8 cellular contexts compared by ENCODE assay signal in genomic region chr1:171781167-171781875, GRCh38. TPM values are rescaled to one million over a fixed set of nuclear protein-coding genes. Genes with fewer than 3 reads are reported as not detected.
DNase-seq lines count a peak whose midpoint lies in the region; ATAC-seq and TF ChIP-seq lines count a peak whose summit lies in the region.

METTL13 (plus strand) TSS chr1:171781660; CDS start chr1:171781968, 308 bp downstream.

- peak within 1 kb of the TSS; percentile 97 for H3K27ac Mint-ChIP-seq in T-helper 1 cell treated with Interleukin-12 subunit alpha and Interleukin-12 subunit beta and Interleukin-4 antibody, amounts not matched to agents 30 μg/mL and 1 μg/mL, for 36 hours

- peaks cover 31% of the 10 kb centered on the region for H3K36me3 Mint-ChIP-seq in T-helper 1 cell treated with Interleukin-12 subunit alpha and Interleukin-12 subunit beta and Interleukin-4 antibody, amounts not matched to agents 30 μg/mL and 1 μg/mL, for 36 hours (ENCODE audit: low read depth)

- no peaks in the 10 kb centered on the region for H3K27me3 Mint-ChIP-seq in T-helper 1 cell treated with Interleukin-12 subunit alpha and Interleukin-12 subunit beta and Interleukin-4 antibody, amounts not matched to agents 30 μg/mL and 1 μg/mL, for 36 hours (ENCODE audit: low read depth)

- H3K4me1 Mint-ChIP-seq in T-helper 1 cell treated with Interleukin-12 subunit alpha and Interleukin-12 subunit beta and Interleukin-4 antibody, amounts not matched to agents 30 μg/mL and 1 μg/mL, for 36 hours (ENCODE audit: low read depth), result peaks cover 45% of the 10 kb centered on the region

- peak in 1 of 4 donors; percentile 46 for TF ChIP-seq EP300 in upper lobe of left lung (IDR thresholded peaks at IDR 0.05)

- H3K4me1 ChIP-seq in heart right ventricle, result peaks cover 0 to 40% (median 22%) of the 10 kb centered on the region in 9 donors
- H3K4me1 ChIP-seq in upper lobe of left lung, result peaks cover 26 to 43% (median 31%) of the 10 kb centered on the region in 4 donors

- peak within 1 kb of the TSS; percentile 39 to 91 (median 74) for H3K4me3 ChIP-seq in heart right ventricle
- H3K4me3 ChIP-seq in upper lobe of left lung, result peak within 1 kb of the TSS; percentile 75 to 97 (median 85)

- peaks cover 0 to 32% (median 7%) of the 10 kb centered on the region in 9 donors for H3K36me3 ChIP-seq in heart right ventricle
- H3K36me3 ChIP-seq in upper lobe of left lung, result peaks cover 2 to 30% (median 18%) of the 10 kb centered on the region in 4 donors

- peak within 1 kb of the TSS; percentile 60 to 92 (median 86) for H3K27ac ChIP-seq in heart right ventricle
- peak within 1 kb of the TSS; percentile 86 to 93 (median 89) for H3K27ac ChIP-seq in upper lobe of left lung

- in situ Hi-C loops in GM13977 (cut with MboI; ENCODE audit: low pct_unique_long_range_greater_than_20kb, low sequenced_read_pairs, unreplicated experiment), result no loop called here

- H3K27me3 ChIP-seq in heart right ventricle (no peaks in the 10 kb centered on the region), upper lobe of left lung (no peaks in the 10 kb centered on the region)

- intact Hi-C loops in heart right ventricle (cut with DNase I) (loop anchor here in 7 of 10 donors (1.0 to 10.0 kb wide), 9 partner anchors 39 to 751 kb away; partner anchors contain the start of genes VAMP4 (in 4 of the 7), SUCO (in 2 of the 7) and PRRC2C (in 1 of the 7)), posterior cingulate gyrus (cut with DNase I) (loop anchor here (1.0 to 10.0 kb wide), 2 partner anchors 39 to 137 kb away; partner anchors contain the start of gene VAMP4)

- peak; percentile 95 for ATAC-seq in HG02884 (IDR thresholded peaks at IDR 0.05; ENCODE audit: unreplicated experiment)
- peak; percentile 99 to 100 (median 100) for ATAC-seq in heart right ventricle
- peak; percentile 100 for ATAC-seq in upper lobe of left lung (ENCODE audit: low FRiP score in 2 of 2)

- TF ChIP-seq CTCF in GM13977 (IDR thresholded peaks at IDR 0.05; ENCODE audit: extremely low read depth, insufficient read depth, missing control alignments), result no peak
- TF ChIP-seq CTCF in heart right ventricle (IDR thresholded peaks at IDR 0.05), result peak in 1 of 9 donors; percentile 13
- TF ChIP-seq CTCF in upper lobe of left lung (IDR thresholded peaks at IDR 0.05), result peak in 1 of 6 experiments; percentile 18

- peak in 3 of 4 donors; percentile 73 to 97 (median 93) for TF ChIP-seq POLR2A in upper lobe of left lung (IDR thresholded peaks at IDR 0.05)

- H3K9me3 ChIP-seq in heart right ventricle (no peaks in the 10 kb centered on the region), upper lobe of left lung (no peaks in the 10 kb centered on the region)

- 0% methylated on average over 58 of the region's 58 CpGs for WGBS in heart right ventricle, 2 donors
- 0 to 1% methylated on average over 45 to 53 of the region's 58 CpGs for WGBS in upper lobe of left lung, 2 donors

- DNase-seq in GM13977 (ENCODE audit: low spot score), result peak; percentile 96
- peak; percentile 98 for DNase-seq in NCI-H1694 (lab: John Stamatoyannopoulos, UW)
- peak; percentile 99 for DNase-seq in amniotic stem cell (lab: John Stamatoyannopoulos, UW)
- DNase-seq in heart right ventricle, result peak; percentile 98
- DNase-seq in posterior cingulate gyrus, result peak; percentile 96 to 100 (median 99)
- peak; percentile 98 to 99 for DNase-seq in upper lobe of left lung

- H3K4me3 Mint-ChIP-seq in T-helper 1 cell treated with Interleukin-12 subunit alpha and Interleukin-12 subunit beta and Interleukin-4 antibody, amounts not matched to agents 30 μg/mL and 1 μg/mL, for 36 hours, result peak within 1 kb of the TSS; percentile 98

- no peaks in the 10 kb centered on the region for H3K9me3 Mint-ChIP-seq in T-helper 1 cell treated with Interleukin-12 subunit alpha and Interleukin-12 subunit beta and Interleukin-4 antibody, amounts not matched to agents 30 μg/mL and 1 μg/mL, for 36 hours

RNA-seq across cellular contexts. Expression of gene METTL13, which starts in this region (rescaled TPM):
- 10 to 100 TPM; 12.9 to 20.2 (median 16.5) TPM for total RNA-seq in heart right ventricle
- 10 to 100 TPM in 1 of 2 donors, 1 to 10 TPM in 1; 3.2 to 18.9 TPM for polyA plus RNA-seq in heart right ventricle
- total RNA-seq in upper lobe of left lung, result 10 to 100 TPM; 13.9 to 33.5 (median 27.6) TPM

Comparison
In these comparisons a context has a peak if more than half of its experiments do, and no peak if none do; other contexts are left out.
1. Peak in every context shown above with its lines: DNase-seq, ATAC-seq, H3K4me3 ChIP-seq and H3K27ac ChIP-seq.